ENCODE assay signal across 32 cellular contexts in genomic region chr10:83225781-83226180, GRCh38.
"Had no signal": no experiment of that assay in that cellular context is flagged by ENCODE, and none has a peak within 500 bp of the region (broad histone marks: within the 10 kb centered on the region; RNA-seq: fewer than 3 reads in every experiment).

No MANE protein-coding gene starts in this region.

- ATAC-seq: activated CD8-positive, alpha-beta T cell treated with anti-CD3 and anti-CD28 coated beads for 36 hours; activated naive CD4-positive, alpha-beta T cell treated with anti-CD3 and anti-CD28 coated beads, Interleukin-2, amount 50 U/mL, for 72 hours; activated T-cell treated with anti-CD3 and anti-CD28 coated beads, Interleukin-2, amount 50 U/mL, for 4 hours; activated T-cell treated with anti-CD3 and anti-CD28 coated beads, Interleukin-2, amount 50 U/mL, for 72 hours; activated T-helper 17 cell treated with anti-CD3 and anti-CD28 coated beads, Interleukin-2, amount 50 U/mL, for 72 hours; body of pancreas had no signal

- H3K4me3 ChIP-seq: adrenal gland, body of pancreas, breast epithelium, coronary artery had no signal

- DNase-seq: activated B cell treated with CpG ODN at 0.5 μM for 24 hours; activated CD4-positive, alpha-beta memory T cell treated with anti-CD3 and anti-CD28 coated beads for 36 hours; activated CD4-positive, alpha-beta T cell treated with anti-CD3 and anti-CD28 coated beads for 4 hours; activated CD4-positive, alpha-beta T cell treated with anti-CD3 and anti-CD28 coated beads, Interleukin-2, amount 10 ng/mL, durations not matched to agents 24 days and 14 days; activated CD4-positive, alpha-beta T cell treated with anti-CD3 and anti-CD28 coated beads, Interleukin-2, amount 50 U/mL, for 1 hour; activated CD4-positive, alpha-beta T cell treated with anti-CD3 and anti-CD28 coated beads, Interleukin-2, amount 50 U/mL, for 4 hours; activated CD4-positive, CD25-positive, alpha-beta regulatory T cell treated with anti-CD3 and anti-CD28 coated beads, Interleukin-2, amount 50 U/mL, for 72 hours; activated CD8-positive, alpha-beta memory T cell treated with anti-CD3 and anti-CD28 coated beads, Interleukin-2, amount 50 U/mL, for 4 hours; activated CD8-positive, alpha-beta T cell treated with anti-CD3 and anti-CD28 coated beads for 36 hours; activated effector memory CD4-positive, alpha-beta T cell treated with anti-CD3 and anti-CD28 coated beads, Interleukin-2, amount 50 U/mL, for 16 hours; activated gamma-delta T cell treated with Interleukin-2 at 50 U/mL for 16 hours; activated naive CD4-positive, alpha-beta T cell; activated naive CD4-positive, alpha-beta T cell treated with anti-CD3 and anti-CD28 coated beads for 36 hours; activated naive CD4-positive, alpha-beta T cell treated with anti-CD3 and anti-CD28 coated beads, Interleukin-2, amount 50 U/mL, for 16 hours; activated naive CD8-positive, alpha-beta T cell treated with anti-CD3 and anti-CD28 coated beads for 36 hours; activated T-cell treated with anti-CD3 and anti-CD28 coated beads for 4 hours; activated T-cell treated with anti-CD3 and anti-CD28 coated beads, Interleukin-2, amount 50 U/mL, for 1 hour; activated T-cell treated with anti-CD3 and anti-CD28 coated beads, Interleukin-2, amount 50 U/mL, for 4 hours; activated T-cell treated with anti-CD3 and anti-CD28 coated beads, Interleukin-2, amount 50 U/mL, for 72 hours; adrenal gland; amniotic stem cell; aorta; body of pancreas; brain microvascular endothelial cell; central memory CD4-positive, alpha-beta T cell; cerebellar nuclear complex; T-helper 2 cell; T-helper 9 cell had no signal
